9 cellular contexts compared by ENCODE assay signal in the genomic region with DNA sequence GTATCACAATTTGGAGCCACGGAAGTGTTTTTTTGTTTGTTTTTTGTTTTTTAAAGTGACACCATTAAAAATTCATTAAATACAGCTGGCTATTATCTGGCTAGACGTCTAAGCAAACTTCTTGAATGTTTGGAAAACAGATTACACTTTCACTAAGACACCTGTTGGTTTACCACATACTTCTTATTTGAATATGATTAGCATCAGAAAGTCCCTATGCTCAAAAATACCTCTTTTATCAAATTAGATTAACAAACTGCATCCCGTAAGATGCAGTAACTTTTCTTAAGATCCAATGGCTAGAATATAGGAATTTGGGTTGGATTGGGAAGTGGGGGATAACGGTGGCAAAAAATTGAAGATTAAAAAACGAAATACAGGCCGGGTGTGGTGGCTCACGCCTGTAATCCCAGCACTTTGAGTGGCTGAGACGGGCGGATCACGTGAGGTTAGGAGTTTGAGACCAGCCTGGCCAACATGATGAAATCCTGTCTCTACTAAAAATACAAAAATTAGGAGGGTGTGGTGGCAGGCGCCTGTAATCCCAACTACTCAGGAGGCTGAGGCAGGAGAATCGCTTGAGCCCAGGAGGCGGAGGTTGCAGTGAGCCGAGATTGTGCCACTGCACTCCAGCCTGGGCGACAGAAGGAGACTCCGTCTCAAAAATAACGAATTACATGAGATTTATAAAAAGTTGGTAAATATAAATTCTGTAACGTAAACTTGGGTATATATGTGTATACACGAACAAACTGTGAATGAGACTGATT. TPM values are rescaled to one million over a fixed set of nuclear protein-coding genes. Genes with fewer than 3 reads are reported as not detected.
A peak's percentile ranks its signal among the peaks of the same experiment; 100 is the strongest.
DNase-seq lines count a peak whose midpoint lies in the region; ATAC-seq and TF ChIP-seq lines count a peak whose summit lies in the region.
"Not testable (repeated sequence)": the region's sequence is repeated elsewhere in the genome, so short reads cannot be mapped to it uniquely, and the experiment has no call there.
"Had no signal": no experiment of that assay in that cellular context is flagged by ENCODE, and none has a peak within 500 bp of the region (broad histone marks: within the 10 kb centered on the region; RNA-seq: fewer than 3 reads in every experiment).

No MANE protein-coding gene starts in this region.

- DNase-seq in AG04450 (ENCODE audit: low read depth, low spot score); PC-3; activated T-cell treated with anti-CD3 and anti-CD28 coated beads, Interleukin-2, amount 50 U/mL, for 4 hours; left ventricle myocardium inferior; naive thymus-derived CD4-positive, alpha-beta T cell: not testable (repeated sequence)
- DNase-seq in stimulated activated effector memory CD8-positive, alpha-beta T cell treated with anti-CD3 and anti-CD28 coated beads, Interleukin-12 subunit alpha, Interleukin-12 subunit beta, amount 100 ng/mL, for 72 hours (ENCODE audit: low spot score in 2 of 2): peak in 1 of 2 donors; percentile 48

- not testable (repeated sequence) for H2AFZ ChIP-seq in PC-3 (ENCODE audit: low read length)

- not testable (repeated sequence) for BruUV-seq in PC-3 (replicated peaks; lab: Mats Ljungman, UMichigan)

- POLR2A ChIA-PET in AG04450 (lab: Yijun Ruan, JAX): interaction anchor here (0.6 to 2.6 kb wide), 5 partner anchors 8 to 183 kb away, joined by 3 to 12 read pairs (median 5); partner anchors contain the start of gene SRSF10
- POLR2A ChIA-PET in HEK293 (lab: Yijun Ruan, JAX): interaction anchor here (0.6 to 3.2 kb wide), 8 partner anchors 14 to 208 kb away, joined by 3 to 24 read pairs (median 6); partner anchors contain the start of gene SRSF10
- POLR2A ChIA-PET in PC-3 (lab: Charles Lee; ENCODE audit: unreplicated experiment): interaction anchor here (0.6 kb wide), 1 partner anchor 89 kb away, joined by 3 read pairs; no protein-coding TSS in a partner anchor
- POLR2A ChIA-PET in naive thymus-derived CD4-positive, alpha-beta T cell (lab: Charles Lee): interaction anchor here (0.5 to 8.4 kb wide), 10 partner anchors 11 to 1274 kb away, joined by 3 to 108 read pairs (median 4); partner anchors contain the start of genes CNR2, ELOA, PITHD1 and SRSF10

- not testable (repeated sequence) for H3K9me3 ChIP-seq in AG04450 (ENCODE audit: control insufficient read depth, insufficient read depth, low read length); HEK293 (ENCODE audit: control insufficient read depth, insufficient read depth, low read depth, low read length); PC-3 (ENCODE audit: low read length); left ventricle myocardium inferior (replicated peaks); naive thymus-derived CD4-positive, alpha-beta T cell (ENCODE audit: control insufficient read depth in 2 of 3, low read length in 3 of 3)

- H3K4me1 Mint-ChIP-seq in activated T-cell treated with anti-CD3 and anti-CD28 coated beads, Interleukin-2, amount 50 U/mL, for 4 hours (ENCODE audit: low read depth): peaks cover 51% of the 10 kb centered on the region
- peaks cover 30 to 76% (median 55%) of the 10 kb centered on the region in 7 donors for H3K4me1 Mint-ChIP-seq in naive thymus-derived CD4-positive, alpha-beta T cell
- peaks cover 27% of the 10 kb centered on the region for H3K4me1 Mint-ChIP-seq in stimulated activated effector memory CD8-positive, alpha-beta T cell treated with anti-CD3 and anti-CD28 coated beads, Interleukin-12 subunit alpha, Interleukin-12 subunit beta, amount 100 ng/mL, for 72 hours

- H3K9me2 ChIP-seq in PC-3 (replicated peaks; ENCODE audit: low read length): not testable (repeated sequence)

- TF ChIP-seq CTCF in AG04450 (IDR thresholded peaks at IDR 0.05; ENCODE audit: low read depth, low read length); HEK293 (tag by site-specific recombination; IDR thresholded peaks at IDR 0.05); PC-3 (conservative IDR thresholded peaks at IDR 0.05; ENCODE audit: low read depth, low read length); left ventricle myocardium inferior (IDR thresholded peaks at IDR 0.05; ENCODE audit: borderline replicate concordance): not testable (repeated sequence)

- peak overlapping the region; percentile 92 for H3K27ac ChIP-seq in AG04450 (ENCODE audit: low read depth, low read length)
- peak overlapping the region; percentile 98 for H3K27ac ChIP-seq in HEK293 (ENCODE audit: extremely low read depth, low read depth, low read length)
- peak overlapping the region; percentile 97 for H3K27ac ChIP-seq in PC-3 (ENCODE audit: low read length)
- H3K27ac ChIP-seq in cingulate gyrus (ENCODE audit: low read depth, low read length): peak overlapping the region; percentile 57
- H3K27ac ChIP-seq in left ventricle myocardium inferior (replicated peaks): peak overlapping the region; percentile 99
- peak overlapping the region; percentile 95 for H3K27ac ChIP-seq in naive thymus-derived CD4-positive, alpha-beta T cell (ENCODE audit: low read depth, low read length)

- H3K4me3 ChIP-seq in AG04450 (ENCODE audit: low read depth, low read length): peak overlapping the region; percentile 65
- not testable (repeated sequence) for H3K4me3 ChIP-seq in HEK293 (ENCODE audit: low read depth, low read length)
- peak overlapping the region; percentile 94 for H3K4me3 ChIP-seq in PC-3 (ENCODE audit: low read length)
- H3K4me3 ChIP-seq in left ventricle myocardium inferior: peak overlapping the region; percentile 87
- H3K4me3 ChIP-seq in naive thymus-derived CD4-positive, alpha-beta T cell (ENCODE audit: low read length): peak overlapping the region; percentile 72

- peaks cover 24% of the 10 kb centered on the region for H3K79me2 ChIP-seq in PC-3 (ENCODE audit: low read length)

- H3F3A ChIP-seq in PC-3 (ENCODE audit: low read length, unreplicated experiment): not testable (repeated sequence)

- peak overlapping the region; percentile 99 for H3K4me3 Mint-ChIP-seq in activated T-cell treated with anti-CD3 and anti-CD28 coated beads, Interleukin-2, amount 50 U/mL, for 4 hours
- peak overlapping the region; percentile 93 to 100 (median 99) for H3K4me3 Mint-ChIP-seq in naive thymus-derived CD4-positive, alpha-beta T cell
- H3K4me3 Mint-ChIP-seq in stimulated activated effector memory CD8-positive, alpha-beta T cell treated with anti-CD3 and anti-CD28 coated beads, Interleukin-12 subunit alpha, Interleukin-12 subunit beta, amount 100 ng/mL, for 72 hours: peak overlapping the region; percentile 100

- H3K27ac Mint-ChIP-seq in naive thymus-derived CD4-positive, alpha-beta T cell: peak overlapping the region; percentile 98 to 100 (median 100)
- H3K27ac Mint-ChIP-seq in stimulated activated effector memory CD8-positive, alpha-beta T cell treated with anti-CD3 and anti-CD28 coated beads, Interleukin-12 subunit alpha, Interleukin-12 subunit beta, amount 100 ng/mL, for 72 hours: peak overlapping the region; percentile 100

- CTCF ChIA-PET in AG04450 (lab: Charles Lee): not testable (repeated sequence)
- CTCF ChIA-PET in HEK293 (lab: Yijun Ruan, JAX): interaction anchor here (0.7 to 1.6 kb wide), 3 partner anchors 9 to 70 kb away, joined by 3 to 7 read pairs (median 4); no protein-coding TSS in a partner anchor
- CTCF ChIA-PET in PC-3 (lab: Charles Lee): interaction anchor here (1.0 kb wide), 1 partner anchor 68 kb away, joined by 9 read pairs; no protein-coding TSS in a partner anchor
- CTCF ChIA-PET in naive thymus-derived CD4-positive, alpha-beta T cell (lab: Charles Lee): interaction anchor here (0.6 kb wide), 1 partner anchor 459 kb away, joined by 3 read pairs; no protein-coding TSS in a partner anchor

- peak overlapping the region; percentile 94 for H3K9ac ChIP-seq in PC-3 (ENCODE audit: low read length)

- intact Hi-C loops in PC-3 (cut with micrococcal nuclease): loop anchor here (5.0 kb wide), 1 partner anchor 36 kb away; no protein-coding TSS in a partner anchor
- intact Hi-C loops in left ventricle myocardium inferior (cut with micrococcal nuclease): loop anchor here (5.0 kb wide), 1 partner anchor 69 kb away; no protein-coding TSS in a partner anchor
- intact Hi-C loops in naive thymus-derived CD4-positive, alpha-beta T cell (cut with micrococcal nuclease): loop anchor here (2.0 to 10.0 kb wide), 7 partner anchors 157 to 1277 kb away; partner anchors contain the start of genes CLIC4 (in 1 of the 2), GALE (in 1 of the 2), NIPAL3 (in 1 of the 2) and PITHD1 (in 1 of the 2)

- H3K4me1 ChIP-seq in HEK293 (ENCODE audit: control insufficient read depth, insufficient read depth, low read length): not testable (repeated sequence)
- H3K4me1 ChIP-seq in PC-3 (ENCODE audit: insufficient read depth, low read length): peaks cover 43% of the 10 kb centered on the region
- H3K4me1 ChIP-seq in left ventricle myocardium inferior: peaks cover 62% of the 10 kb centered on the region
- H3K4me1 ChIP-seq in naive thymus-derived CD4-positive, alpha-beta T cell (ENCODE audit: control insufficient read depth in 2 of 2, insufficient read depth in 2 of 2, low read length in 2 of 2): peaks cover 23 to 25% of the 10 kb centered on the region in 2 donors

- peaks cover 22% of the 10 kb centered on the region for H3K36me3 Mint-ChIP-seq in activated T-cell treated with anti-CD3 and anti-CD28 coated beads, Interleukin-2, amount 50 U/mL, for 4 hours (ENCODE audit: insufficient read depth)
- peaks cover 0 to 20% (median 9%) of the 10 kb centered on the region in 5 donors for H3K36me3 Mint-ChIP-seq in naive thymus-derived CD4-positive, alpha-beta T cell
- H3K36me3 Mint-ChIP-seq in stimulated activated effector memory CD8-positive, alpha-beta T cell treated with anti-CD3 and anti-CD28 coated beads, Interleukin-12 subunit alpha, Interleukin-12 subunit beta, amount 100 ng/mL, for 72 hours: peaks cover 52% of the 10 kb centered on the region

- ATAC-seq in PC-3; activated T-cell treated with anti-CD3 and anti-CD28 coated beads, Interleukin-2, amount 50 U/mL, for 4 hours; naive thymus-derived CD4-positive, alpha-beta T cell; stimulated activated effector memory CD8-positive, alpha-beta T cell treated with anti-CD3 and anti-CD28 coated beads, Interleukin-12 subunit alpha, Interleukin-12 subunit beta, amount 100 ng/mL, for 72 hours: not testable (repeated sequence)

- H3K27me3 ChIP-seq in AG04450 (ENCODE audit: control insufficient read depth, insufficient read depth, low read length); PC-3 (ENCODE audit: low read length); left ventricle myocardium inferior (ENCODE audit: low read depth); naive thymus-derived CD4-positive, alpha-beta T cell (ENCODE audit: control insufficient read depth in 2 of 2, insufficient read depth in 2 of 2, low read length in 2 of 2): not testable (repeated sequence)

- H3K4me2 ChIP-seq in PC-3 (ENCODE audit: low read length): peak overlapping the region; percentile 95

- H3K36me3 ChIP-seq in HEK293 (ENCODE audit: control insufficient read depth in 2 of 2, insufficient read depth in 1 of 2, low read length in 2 of 2) (peaks cover 6 to 21% of the 10 kb centered on the region in 2 experiments; a peak in 2 of 3 replicates), PC-3 (ENCODE audit: low read depth, low read length) (peaks cover 12% of the 10 kb centered on the region), left ventricle myocardium inferior (peaks cover 14% of the 10 kb centered on the region)
- not testable (repeated sequence) for H3K36me3 ChIP-seq in naive thymus-derived CD4-positive, alpha-beta T cell (ENCODE audit: control insufficient read depth in 2 of 3, insufficient read depth in 3 of 3, low read length in 3 of 3)

- not testable (repeated sequence) for H3K9me3 Mint-ChIP-seq in activated T-cell treated with anti-CD3 and anti-CD28 coated beads, Interleukin-2, amount 50 U/mL, for 4 hours; naive thymus-derived CD4-positive, alpha-beta T cell; stimulated activated effector memory CD8-positive, alpha-beta T cell treated with anti-CD3 and anti-CD28 coated beads, Interleukin-12 subunit alpha, Interleukin-12 subunit beta, amount 100 ng/mL, for 72 hours

- H4K20me1 ChIP-seq in PC-3 (ENCODE audit: low read length): peaks cover 13% of the 10 kb centered on the region

- H3K27me3 Mint-ChIP-seq in activated T-cell treated with anti-CD3 and anti-CD28 coated beads, Interleukin-2, amount 50 U/mL, for 4 hours (ENCODE audit: low read depth); naive thymus-derived CD4-positive, alpha-beta T cell: not testable (repeated sequence)

RNA-seq across cellular contexts. Expression of gene PNRC2, which starts 1.4 kb away (rescaled TPM):
- polyA plus RNA-seq in AG04450 (2011; rRNA removed): 96.0 and 107 TPM in 2 replicates
- polyA minus RNA-seq in AG04450 (2011; rRNA and poly(A)+ RNA removed): 31.3 and 145 TPM in 2 replicates
- total RNA-seq in PC-3 (2014; rRNA removed): 36.3 and 45.6 TPM in 2 replicates
- 100 to 1,000 TPM; 168 to 179 (median 168) TPM for total RNA-seq in activated T-cell treated with anti-CD3 and anti-CD28 coated beads, Interleukin-2, amount 50 U/mL, for 4 hours
- total RNA-seq in left ventricle myocardium inferior: 92.3 TPM
- 100 to 1,000 TPM; 139 to 180 (median 161) TPM for total RNA-seq in naive thymus-derived CD4-positive, alpha-beta T cell
- 100 to 1,000 TPM; 142 to 151 TPM for polyA plus RNA-seq in naive thymus-derived CD4-positive, alpha-beta T cell

RNA-seq across cellular contexts. Expression of gene SRSF10, which starts 21.9 kb away (rescaled TPM):
- 98.7 and 140 TPM in 2 replicates for polyA plus RNA-seq in AG04450 (2011; rRNA removed)
- 54.5 and 83.9 TPM in 2 replicates for polyA minus RNA-seq in AG04450 (2011; rRNA and poly(A)+ RNA removed)
- total RNA-seq in PC-3 (2014; rRNA removed) (109 and 121 TPM in 2 replicates), left ventricle myocardium inferior (56.5 TPM)
- 100 to 1,000 TPM; 238 to 250 (median 241) TPM for total RNA-seq in activated T-cell treated with anti-CD3 and anti-CD28 coated beads, Interleukin-2, amount 50 U/mL, for 4 hours
- 100 to 1,000 TPM; 170 to 252 (median 193) TPM for total RNA-seq in naive thymus-derived CD4-positive, alpha-beta T cell
- 100 to 1,000 TPM; 108 to 132 TPM for polyA plus RNA-seq in naive thymus-derived CD4-positive, alpha-beta T cell

RNA-seq across cellular contexts. Expression of gene CNR2, which starts 45.1 kb away (rescaled TPM):
- polyA plus RNA-seq in AG04450 (2011; rRNA removed): not detected in 2 replicates
- polyA minus RNA-seq in AG04450 (2011; rRNA and poly(A)+ RNA removed): not detected in 2 replicates
- total RNA-seq in PC-3 (2014; rRNA removed) (not detected in 2 replicates), left ventricle myocardium inferior (not detected)
- under 1 TPM; 0.05 to 0.24 (median 0.10) TPM for total RNA-seq in activated T-cell treated with anti-CD3 and anti-CD28 coated beads, Interleukin-2, amount 50 U/mL, for 4 hours
- total RNA-seq in naive thymus-derived CD4-positive, alpha-beta T cell: 1 to 10 TPM in 1 of 5 experiments, under 1 TPM in 4; 0.05 to 2.8 (median 0.24) TPM
- polyA plus RNA-seq in naive thymus-derived CD4-positive, alpha-beta T cell: under 1 TPM in 1 of 2 donors, not detected in 1; 0.17 TPM
- total RNA-seq: dermis blood vessel endothelial cell had no signal
